21 cellular contexts compared by ENCODE assay signal in the genomic region with DNA sequence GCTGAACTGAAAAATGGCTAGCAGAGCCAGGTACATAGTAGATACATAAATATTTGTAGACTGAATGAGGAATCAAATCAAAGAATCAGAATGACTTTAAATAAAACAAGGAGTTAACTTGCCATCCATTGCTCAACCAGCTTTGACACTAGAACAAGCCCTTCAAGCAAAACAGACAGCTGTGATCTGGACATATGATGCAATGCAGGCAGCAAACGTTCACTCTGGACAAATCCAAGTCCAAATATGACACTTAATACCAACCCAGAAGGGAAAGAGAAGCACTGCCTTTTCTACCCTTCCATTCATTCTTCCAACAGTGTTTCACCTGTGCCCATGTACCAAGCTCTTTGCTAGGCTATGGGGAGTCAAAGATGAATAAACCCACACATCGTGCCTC. TPM values are rescaled to one million over a fixed set of nuclear protein-coding genes. Genes with fewer than 3 reads are reported as not detected.
DNase-seq lines count a peak whose midpoint lies in the region; ATAC-seq, FAIRE-seq and TF ChIP-seq lines count a peak whose summit lies in the region.
"Had no signal": no experiment of that assay in that cellular context is flagged by ENCODE, and none has a peak within 500 bp of the region (broad histone marks: within the 10 kb centered on the region; RNA-seq: fewer than 3 reads in every experiment).

No MANE protein-coding gene starts in this region.

- 48% methylated on average over 2 of the region's 2 CpGs for WGBS in A549 (ENCODE audit: missing lambda C conversion rate)
- 21 to 30% (median 25%) methylated on average over 2 of the region's 2 CpGs for WGBS in psoas muscle, 3 donors

- no peak for TF ChIP-seq RAD21 in A549 (conservative IDR thresholded peaks at IDR 0.05 in 1 of 2, IDR thresholded peaks at IDR 0.05 in 1 of 2)

- H3K4me1 ChIP-seq in A549 (peaks cover 30% of the 10 kb centered on the region; the same call in 2 of the 3 replicates), PC-3 (ENCODE audit: insufficient read depth, low read length) (peaks cover 37% of the 10 kb centered on the region), psoas muscle (peaks cover 70% of the 10 kb centered on the region)
- no peaks in the 10 kb centered on the region for H3K4me1 ChIP-seq in CD8-positive, alpha-beta memory T cell (ENCODE audit: insufficient read depth, low read length)
- H3K4me1 ChIP-seq: BLaER1, neural progenitor cell, prostate gland had no signal

- H3K36me3 ChIP-seq in PC-3 (ENCODE audit: low read depth, low read length) (no peaks in the 10 kb centered on the region), psoas muscle (ENCODE audit: insufficient read depth in 1 of 2, low read depth in 1 of 2) (no peaks in the 10 kb centered on the region)
- no peaks in the 10 kb centered on the region for H3K36me3 ChIP-seq in CD8-positive, alpha-beta memory T cell (ENCODE audit: insufficient read depth, low read length)
- H3K36me3 ChIP-seq: BLaER1, neural progenitor cell, prostate gland had no signal

- intact Hi-C loops in PC-3 (cut with micrococcal nuclease) = loop anchor here (10.0 kb wide), 2 partner anchors 415 to 495 kb away; no protein-coding TSS in a partner anchor
- intact Hi-C loops in psoas muscle (cut with DNase I) = loop anchor here (5.0 to 10.0 kb wide), 3 partner anchors 55 to 495 kb away; no protein-coding TSS in a partner anchor
- intact Hi-C loops in activated CD8-positive, alpha-beta T cell treated with anti-CD3 and anti-CD28 coated beads for 36 hours (cut with micrococcal nuclease) = no loop called here

- H3F3A ChIP-seq in PC-3 (ENCODE audit: low read length, unreplicated experiment) = no peaks in the 10 kb centered on the region

- no peak overlapping the region for H3K4me3 Mint-ChIP-seq in CD8-positive, alpha-beta memory T cell
- H3K4me3 Mint-ChIP-seq in activated CD8-positive, alpha-beta T cell treated with anti-CD3 and anti-CD28 coated beads for 36 hours = no peak overlapping the region
- H3K4me3 Mint-ChIP-seq: dendritic cell treated with granulocyte-macrophage colony-stimulating factor and Interleukin-4, amounts not matched to agents 40 ng/mL and 50 ng/mL, for 4 days; neural progenitor cell had no signal

- H3K9ac ChIP-seq in PC-3 (ENCODE audit: low read length) = no peak overlapping the region
- H3K9ac ChIP-seq: BLaER1, neural progenitor cell had no signal

- no peak overlapping the region for H2AFZ ChIP-seq in PC-3 (ENCODE audit: low read length)
- H2AFZ ChIP-seq: neural progenitor cell had no signal

- no peaks in the 10 kb centered on the region for H4K20me1 ChIP-seq in PC-3 (ENCODE audit: low read length)
- H4K20me1 ChIP-seq: BLaER1 had no signal

- H3K79me2 ChIP-seq in PC-3 (ENCODE audit: low read length) = peaks cover 89% of the 10 kb centered on the region

- peaks cover 18 to 22% of the 10 kb centered on the region in 2 donors for H3K27me3 Mint-ChIP-seq in CD8-positive, alpha-beta memory T cell
- peaks cover 26% of the 10 kb centered on the region for H3K27me3 Mint-ChIP-seq in activated CD8-positive, alpha-beta T cell treated with anti-CD3 and anti-CD28 coated beads for 36 hours

- H3K4me3 ChIP-seq in A549 = no peak overlapping the region
- no peak overlapping the region for H3K4me3 ChIP-seq in PC-3 (ENCODE audit: low read length)
- peak overlapping the region; percentile 33 for H3K4me3 ChIP-seq in psoas muscle
- H3K4me3 ChIP-seq in CD8-positive, alpha-beta memory T cell (ENCODE audit: low read length) = no peak overlapping the region
- H3K4me3 ChIP-seq: BLaER1, mucosa of descending colon, neural progenitor cell, prostate gland had no signal

- H3K9me3 ChIP-seq in A549 = no peaks in the 10 kb centered on the region
- H3K9me3 ChIP-seq in PC-3 (ENCODE audit: low read length) = no peaks in the 10 kb centered on the region
- no peaks in the 10 kb centered on the region for H3K9me3 ChIP-seq in psoas muscle
- H3K9me3 ChIP-seq in CD8-positive, alpha-beta memory T cell (ENCODE audit: low read length) = no peaks in the 10 kb centered on the region
- H3K9me3 ChIP-seq: mucosa of descending colon, prostate gland had no signal

- no peaks in the 10 kb centered on the region for H3K9me2 ChIP-seq in PC-3 (replicated peaks; ENCODE audit: low read length)

- H3K36me3 Mint-ChIP-seq in CD8-positive, alpha-beta memory T cell = no peaks in the 10 kb centered on the region
- H3K36me3 Mint-ChIP-seq in activated CD8-positive, alpha-beta T cell treated with anti-CD3 and anti-CD28 coated beads for 36 hours (ENCODE audit: low read depth) = no peaks in the 10 kb centered on the region
- H3K36me3 Mint-ChIP-seq: neural progenitor cell had no signal

- H3K27me3 ChIP-seq in PC-3 (ENCODE audit: low read length) = no peaks in the 10 kb centered on the region
- no peaks in the 10 kb centered on the region for H3K27me3 ChIP-seq in psoas muscle (ENCODE audit: insufficient read depth in 3 of 3, low read length in 2 of 3)
- H3K27me3 ChIP-seq in CD8-positive, alpha-beta memory T cell (ENCODE audit: insufficient read depth, low read length, poor library complexity, severe bottlenecking) = no peaks in the 10 kb centered on the region
- H3K27me3 ChIP-seq: BLaER1 had no signal

- TF ChIP-seq EP300 in A549 (IDR thresholded peaks at IDR 0.05) = no peak

- no peak for TF ChIP-seq POLR2A in A549 (IDR thresholded peaks at IDR 0.05; ENCODE audit: low read length)

- no peaks in the 10 kb centered on the region for H3K4me1 Mint-ChIP-seq in CD8-positive, alpha-beta memory T cell
- H3K4me1 Mint-ChIP-seq in activated CD8-positive, alpha-beta T cell treated with anti-CD3 and anti-CD28 coated beads for 36 hours (ENCODE audit: low read depth) = no peaks in the 10 kb centered on the region

- H3K9me3 Mint-ChIP-seq in CD8-positive, alpha-beta memory T cell = no peaks in the 10 kb centered on the region
- no peaks in the 10 kb centered on the region for H3K9me3 Mint-ChIP-seq in activated CD8-positive, alpha-beta T cell treated with anti-CD3 and anti-CD28 coated beads for 36 hours
- H3K9me3 Mint-ChIP-seq: dendritic cell treated with granulocyte-macrophage colony-stimulating factor and Interleukin-4, amounts not matched to agents 40 ng/mL and 50 ng/mL, for 4 days; neural progenitor cell had no signal

- H3K4me2 ChIP-seq in A549 (peak overlapping the region; percentile 35; the same call in 2 of the 3 replicates), PC-3 (ENCODE audit: low read length) (peak overlapping the region; percentile 17)
- H3K4me2 ChIP-seq: BLaER1, neural progenitor cell had no signal

- POLR2A ChIA-PET in A549 (lab: Yijun Ruan, JAX) = no interaction called here
- POLR2A ChIA-PET in PC-3 (lab: Charles Lee; ENCODE audit: unreplicated experiment) = no interaction called here
- POLR2A ChIA-PET in CD8-positive, alpha-beta memory T cell (lab: Charles Lee) = no interaction called here
- POLR2A ChIA-PET in activated CD8-positive, alpha-beta T cell treated with anti-CD3 and anti-CD28 coated beads for 36 hours (lab: Charles Lee) = no interaction called here

- no TSS peak for BruUV-seq in PC-3 (replicated peaks; lab: Mats Ljungman, UMichigan)

- CTCF ChIA-PET in A549 (lab: Yijun Ruan, JAX) (interaction anchor here (0.6 kb wide), 1 partner anchor 351 kb away, joined by 5 read pairs; no protein-coding TSS in a partner anchor), PC-3 (lab: Charles Lee) (no interaction called here)
- CTCF ChIA-PET in CD8-positive, alpha-beta memory T cell (lab: Charles Lee) = no interaction called here
- CTCF ChIA-PET in activated CD8-positive, alpha-beta T cell treated with anti-CD3 and anti-CD28 coated beads for 36 hours (lab: Charles Lee) = no interaction called here

- no peak overlapping the region for H3K27ac Mint-ChIP-seq in CD8-positive, alpha-beta memory T cell
- H3K27ac Mint-ChIP-seq in activated CD8-positive, alpha-beta T cell treated with anti-CD3 and anti-CD28 coated beads for 36 hours = no peak overlapping the region
- H3K27ac Mint-ChIP-seq: dendritic cell treated with granulocyte-macrophage colony-stimulating factor and Interleukin-4, amounts not matched to agents 40 ng/mL and 50 ng/mL, for 4 days; neural progenitor cell had no signal

- DNase-seq in A549 (ENCODE audit: low read depth in 1 of 2, low spot score in 1 of 2) = no peak
- DNase-seq in PC-3 = no peak
- DNase-seq in fibroblast of gingiva (ENCODE audit: low read depth) = peak; percentile 48
- peak in 1 of 2 donors; percentile 19 for DNase-seq in psoas muscle
- no peak for DNase-seq in CD8-positive, alpha-beta memory T cell
- DNase-seq in activated CD8-positive, alpha-beta T cell treated with anti-CD3 and anti-CD28 coated beads for 36 hours = no peak
- no peak for DNase-seq in SK-N-DZ (ENCODE audit: low spot score)
- DNase-seq: activated CD8-positive, alpha-beta memory T cell treated with anti-CD3 and anti-CD28 coated beads, Interleukin-2, amount 50 U/mL, for 48 hours; Calu3; H7; mucosa of descending colon; NCI-H1417 treated with DMSO at 0.1 percent for 48 hours; SIG-M5; stimulated activated CD8-positive, alpha-beta memory T cell treated with anti-CD3 and anti-CD28 coated beads, Interleukin-4, amount 100 ng/mL, for 48 hours; T-helper 1 cell had no signal

- ATAC-seq in A549 = no peak
- no peak for ATAC-seq in PC-3
- peak; percentile 50 to 68 (median 56) for ATAC-seq in psoas muscle
- ATAC-seq in HG03442 (IDR thresholded peaks at IDR 0.05; ENCODE audit: unreplicated experiment) = no peak
- ATAC-seq in activated CD8-positive, alpha-beta T cell treated with anti-CD3 and anti-CD28 coated beads for 36 hours = no peak
- ATAC-seq: mucosa of descending colon had no signal

- TF ChIP-seq CTCF in A549 (IDR thresholded peaks at IDR 0.05) (no peak), PC-3 (conservative IDR thresholded peaks at IDR 0.05; ENCODE audit: low read depth, low read length) (no peak), psoas muscle (IDR thresholded peaks at IDR 0.05) (no peak)
- TF ChIP-seq CTCF in activated CD8-positive, alpha-beta T cell treated with anti-CD3 and anti-CD28 coated beads for 36 hours (IDR thresholded peaks at IDR 0.05) = no peak

- H3K27ac ChIP-seq in A549 = peak overlapping the region in 1 of 2 experiments; percentile 11; a peak in 1 of 6 replicates
- H3K27ac ChIP-seq in PC-3 (ENCODE audit: low read length) = no peak overlapping the region
- peak overlapping the region; percentile 96 for H3K27ac ChIP-seq in psoas muscle
- H3K27ac ChIP-seq in CD8-positive, alpha-beta memory T cell (ENCODE audit: low read depth, low read length) = no peak overlapping the region
- H3K27ac ChIP-seq: BLaER1, neural progenitor cell, prostate gland had no signal

- no peak for FAIRE-seq in A549 (lab: Jason Lieb, UNC)
- FAIRE-seq: bronchial epithelial cell had no signal

RNA-seq across cellular contexts. Expression of a gene that starts 4.5 kb away (rescaled TPM):
- polyA plus RNA-seq in A549 (2011; rRNA removed) (2.0 and 2.6 TPM in 2 replicates), A549 (2017; fragmentation: RNase III; extraction: RNeasy Plus Mini Kit Qiagen cat#74134 plus additional on column Dnase treatment) (2.2 to 2.3 TPM (median 2.3 TPM) in 3 replicates), psoas muscle (10 to 100 TPM; 11.5 to 33.3 (median 16.2) TPM)
- 0.16 and 0.25 TPM in 2 replicates for polyA plus RNA-seq in A549 (2012; cell fraction: cytosol; rRNA removed)
- polyA plus RNA-seq in A549 (2012; cell fraction: nucleus; rRNA removed) = 0.22 and 0.37 TPM in 2 replicates
- 3.3 and 4.1 TPM in 2 replicates for polyA minus RNA-seq in A549 (2011; rRNA and poly(A)+ RNA removed)
- total RNA-seq in PC-3 (2014; rRNA removed) (7.0 and 9.7 TPM in 2 replicates), psoas muscle (10 to 100 TPM; 29.1 to 38.6 (median 33.1) TPM)
- not detected for total RNA-seq in CD8-positive, alpha-beta memory T cell
- polyA plus RNA-seq in CD8-positive, alpha-beta memory T cell = not detected
- total RNA-seq in activated CD8-positive, alpha-beta T cell treated with anti-CD3 and anti-CD28 coated beads for 36 hours = not detected
- polyA plus RNA-seq in SK-N-DZ (2014; cell fraction: cytosol; rRNA removed) = not detected in 2 replicates
- not detected in 2 replicates for polyA plus RNA-seq in SK-N-DZ (2014; cell fraction: nucleus; rRNA removed)

Comparison
In these comparisons a context has a peak if more than half of its experiments do, and no peak if none do; other contexts are left out.
1. ATAC-seq: peak in psoas muscle (4 of 4); none in A549 (0 of 2), PC-3 (single experiment), HG03442 (single experiment) and activated CD8-positive, alpha-beta T cell treated with anti-CD3 and anti-CD28 coated beads for 36 hours (single experiment).